Comparison of ENCODE assay signal across 27 cellular contexts in genomic region chr1:247368501-247368900, GRCh38. TPM values are rescaled to one million over a fixed set of nuclear protein-coding genes. Genes with fewer than 3 reads are reported as not detected.
"Had no signal": no experiment of that assay in that cellular context is flagged by ENCODE, and none has a peak within 500 bp of the region (broad histone marks: within the 10 kb centered on the region; RNA-seq: fewer than 3 reads in every experiment).

No MANE protein-coding gene starts in this region.

- ATAC-seq: activated CD4-positive, alpha-beta T cell treated with anti-CD3 and anti-CD28 coated beads for 36 hours; activated CD8-positive, alpha-beta T cell treated with anti-CD3 and anti-CD28 coated beads for 36 hours; activated T-cell treated with anti-CD3 and anti-CD28 coated beads, Interleukin-2, amount 50 U/mL, for 72 hours; T-cell had no signal

- H3K4me1 ChIP-seq: Peyer's patch had no signal

- FAIRE-seq: TTC549 had no signal

- DNase-seq: activated CD4-positive, alpha-beta T cell treated with anti-CD3 and anti-CD28 coated beads for 36 hours; activated CD4-positive, alpha-beta T cell treated with anti-CD3 and anti-CD28 coated beads, Interleukin-2, amount 50 U/mL, for 1 hour; activated CD8-positive, alpha-beta memory T cell treated with anti-CD3 and anti-CD28 coated beads, Interleukin-2, amount 50 U/mL, for 4 hours; activated CD8-positive, alpha-beta T cell treated with anti-CD3 and anti-CD28 coated beads for 36 hours; activated gamma-delta T cell treated with Interleukin-2 at 50 U/mL for 16 hours; activated naive CD4-positive, alpha-beta T cell treated with anti-CD3 and anti-CD28 coated beads, Interleukin-2, amount 10 ng/mL, durations not matched to agents 7 days and 5 days; activated naive CD8-positive, alpha-beta T cell treated with anti-CD3 and anti-CD28 coated beads for 36 hours; activated T-cell treated with anti-CD3 and anti-CD28 coated beads, Interleukin-2, amount 50 U/mL, for 72 hours; KG1; NCI-H1048; NCI-H1930; NCI-H2171; NCI-H2227 treated with DMSO at 0.1 percent for 48 hours; NCI-H446 treated with DMSO at 0.1 percent for 48 hours; NCI-H526; NCI-H82; Peyer's patch; SHP77 treated with DMSO at 0.1 percent for 48 hours; T-helper 2 cell; T1000 had no signal

- H3K27me3 ChIP-seq: brain microvascular endothelial cell, cardiac muscle cell, Peyer's patch had no signal

- H3K4me3 ChIP-seq: cardiac muscle cell, Peyer's patch had no signal

- H3K27ac ChIP-seq: brain microvascular endothelial cell, cardiac muscle cell, Peyer's patch, VCaP had no signal

- H3K36me3 ChIP-seq: brain microvascular endothelial cell, cardiac muscle cell, Peyer's patch had no signal

RNA-seq across cellular contexts. Expression of gene NLRP3, which starts 47.5 kb away (rescaled TPM):
- total RNA-seq: OCI-LY7 had no signal
- polyA plus RNA-seq: cardiac muscle cell, IMR-90 had no signal
